ENCODE assay signal across 11 cellular contexts in the genomic region with DNA sequence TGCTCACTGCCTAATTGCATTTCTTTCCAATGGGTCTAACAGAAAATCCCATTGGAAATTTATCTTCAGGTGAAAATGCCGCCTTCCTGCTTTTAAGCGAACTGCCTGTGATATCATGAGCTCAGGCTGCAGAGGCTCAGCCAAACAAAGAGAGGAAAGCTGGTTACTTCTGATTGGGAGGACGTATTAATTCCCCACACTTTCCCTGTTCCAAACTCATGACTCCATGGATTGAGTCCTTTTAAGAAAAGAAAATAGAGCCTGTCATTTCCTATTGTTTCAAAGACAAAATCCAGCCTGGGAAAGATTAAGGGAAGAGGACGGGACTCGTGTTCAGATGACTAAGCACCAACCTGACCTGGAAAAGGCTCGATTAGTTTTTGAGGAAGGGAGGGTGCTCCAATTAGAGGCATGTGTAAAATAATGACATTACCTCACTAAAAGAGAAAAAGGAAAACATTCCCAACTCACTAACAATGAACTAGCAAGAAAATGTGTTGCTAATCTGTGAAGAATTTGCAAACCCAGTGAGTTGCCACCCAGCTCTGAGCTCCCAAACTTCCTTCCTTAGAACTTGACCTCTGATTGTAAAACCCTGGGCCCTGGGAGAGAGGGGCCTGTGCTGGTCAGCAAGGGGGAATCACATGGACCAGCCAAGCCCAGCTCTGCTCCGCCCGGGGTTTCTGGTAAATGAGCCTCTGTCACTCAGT.
DNase-seq lines count a peak whose midpoint lies in the region; ATAC-seq, FAIRE-seq and TF ChIP-seq lines count a peak whose summit lies in the region.
"Had no signal": no experiment of that assay in that cellular context is flagged by ENCODE, and none has a peak within 500 bp of the region (broad histone marks: within the 10 kb centered on the region; RNA-seq: fewer than 3 reads in every experiment).

No MANE protein-coding gene starts in this region.

- H3K27ac ChIP-seq in heart left ventricle (peak overlapping the region; percentile 30 to 95 (median 82)), caudate nucleus (ENCODE audit: low read depth, low read length) (no peak overlapping the region)
- H3K27ac ChIP-seq in naive thymus-derived CD4-positive, alpha-beta T cell (ENCODE audit: low read depth, low read length) = no peak overlapping the region

- H3K36me3 Mint-ChIP-seq in naive thymus-derived CD4-positive, alpha-beta T cell = no peaks in the 10 kb centered on the region

- H3K9me3 ChIP-seq in heart left ventricle = peaks cover 0 to under 1% (median 0%) of the 10 kb centered on the region in 12 donors
- no peaks in the 10 kb centered on the region for H3K9me3 ChIP-seq in naive thymus-derived CD4-positive, alpha-beta T cell (ENCODE audit: control insufficient read depth in 2 of 3, low read length in 3 of 3)

- FAIRE-seq in endometrium (lab: Jason Lieb, UNC) = peak; percentile 90
- FAIRE-seq: A204.1, small intestine had no signal

- H3K9me3 Mint-ChIP-seq in naive thymus-derived CD4-positive, alpha-beta T cell = peaks cover 0 to 5% (median under 1%) of the 10 kb centered on the region in 11 donors

- intact Hi-C loops in heart left ventricle (cut with DNase I) = loop anchor here in 7 of 10 donors (5.0 kb wide), 4 partner anchors 33 to 112 kb away; partner anchors contain the start of gene EVA1C (in 5 of the 7)
- intact Hi-C loops in cardiac septum (cut with DNase I) = loop anchor here (5.0 kb wide), 1 partner anchor 43 kb away; no protein-coding TSS in a partner anchor
- intact Hi-C loops in naive thymus-derived CD4-positive, alpha-beta T cell (cut with micrococcal nuclease) = no loop called here

- TF ChIP-seq CTCF in heart left ventricle (IDR thresholded peaks at IDR 0.05) = no peak

- H3K4me1 ChIP-seq in heart left ventricle = peaks cover 18 to 61% (median 52%) of the 10 kb centered on the region in 12 donors
- H3K4me1 ChIP-seq in naive thymus-derived CD4-positive, alpha-beta T cell (ENCODE audit: control insufficient read depth in 2 of 2, insufficient read depth in 2 of 2, low read length in 2 of 2) = no peaks in the 10 kb centered on the region

- no peaks in the 10 kb centered on the region for H3K27me3 ChIP-seq in heart left ventricle
- H3K27me3 ChIP-seq in naive thymus-derived CD4-positive, alpha-beta T cell (ENCODE audit: control insufficient read depth in 2 of 2, insufficient read depth in 2 of 2, low read length in 2 of 2) = no peaks in the 10 kb centered on the region

- H3K4me3 ChIP-seq in heart left ventricle = no peak overlapping the region
- no peak overlapping the region for H3K4me3 ChIP-seq in naive thymus-derived CD4-positive, alpha-beta T cell (ENCODE audit: low read length)

- no peak overlapping the region for H3K4me3 Mint-ChIP-seq in naive thymus-derived CD4-positive, alpha-beta T cell

- POLR2A ChIA-PET in naive thymus-derived CD4-positive, alpha-beta T cell (lab: Charles Lee) = no interaction called here

- CTCF ChIA-PET in naive thymus-derived CD4-positive, alpha-beta T cell (lab: Charles Lee) = no interaction called here

- no peaks in the 10 kb centered on the region for H3K27me3 Mint-ChIP-seq in naive thymus-derived CD4-positive, alpha-beta T cell

- DNase-seq in heart left ventricle (peak in 3 of 5 donors; percentile 61 to 70 (median 62)), cardiac septum (ENCODE audit: low spot score) (no peak), lung microvascular endothelial cell (ENCODE audit: low read depth in 2 of 2) (peak; percentile 97 to 99), caudate nucleus (lab: John Stamatoyannopoulos, UW) (no peak), C1 segment of cervical spinal cord (lab: John Stamatoyannopoulos, UW) (no peak)
- DNase-seq in naive thymus-derived CD4-positive, alpha-beta T cell = no peak
- DNase-seq: NCI-H1436 treated with DMSO at 0.1 percent for 48 hours, small intestine had no signal

- no peak overlapping the region for H3K27ac Mint-ChIP-seq in naive thymus-derived CD4-positive, alpha-beta T cell

- ATAC-seq in heart left ventricle = peak; percentile 43 to 71 (median 57)
- no peak for ATAC-seq in naive thymus-derived CD4-positive, alpha-beta T cell
- no peak for ATAC-seq in HG03521 (IDR thresholded peaks at IDR 0.05; ENCODE audit: unreplicated experiment)

- H3K36me3 ChIP-seq in heart left ventricle = no peaks in the 10 kb centered on the region
- H3K36me3 ChIP-seq in naive thymus-derived CD4-positive, alpha-beta T cell (ENCODE audit: control insufficient read depth in 2 of 3, insufficient read depth in 3 of 3, low read length in 3 of 3) = no peaks in the 10 kb centered on the region

- TF ChIP-seq POLR2A in heart left ventricle (IDR thresholded peaks at IDR 0.05) = no peak

- WGBS in heart left ventricle, 4 donors = 54 to 63% (median 60%) methylated on average over 8 of the region's 8 CpGs

- H3K4me1 Mint-ChIP-seq in naive thymus-derived CD4-positive, alpha-beta T cell = peaks cover 0 to 2% (median 0%) of the 10 kb centered on the region in 7 donors

Comparison
In these comparisons a context has a peak if more than half of its experiments do, and no peak if none do; other contexts are left out.
1. DNase-seq: peak in heart left ventricle (3 of 5) and lung microvascular endothelial cell (2 of 2); none in cardiac septum (single experiment), naive thymus-derived CD4-positive, alpha-beta T cell (0 of 9), caudate nucleus (0 of 61) and C1 segment of cervical spinal cord (0 of 14).
2. ATAC-seq: peak in heart left ventricle (4 of 4); none in naive thymus-derived CD4-positive, alpha-beta T cell (single experiment) and HG03521 (single experiment).
3. H3K27ac ChIP-seq: peak in heart left ventricle (12 of 12); none in naive thymus-derived CD4-positive, alpha-beta T cell (single experiment) and caudate nucleus (single experiment).
4. intact Hi-C loops: an anchor here in heart left ventricle (5.0 kb wide) and cardiac septum (5.0 kb wide); none called in naive thymus-derived CD4-positive, alpha-beta T cell.